In the genomic region with DNA sequence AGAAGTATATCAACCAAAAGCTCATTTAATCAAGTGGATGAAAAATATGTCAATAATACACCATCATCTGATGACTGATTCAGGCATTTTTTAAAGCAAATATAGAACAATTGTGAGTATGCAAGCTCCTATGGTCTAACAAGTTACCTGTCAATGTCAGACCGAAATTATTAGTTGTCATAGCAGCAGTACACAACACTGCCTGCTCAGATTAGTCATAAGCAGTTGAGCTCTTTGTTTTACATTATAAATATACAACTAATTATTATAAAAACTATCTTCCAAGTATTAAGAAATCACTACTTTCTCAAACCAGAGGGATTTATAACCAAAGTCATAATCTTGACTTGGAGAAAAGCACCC, we compare ENCODE assay signal across 10 cellular contexts.
DNase-seq lines count a peak whose midpoint lies in the region; ATAC-seq, FAIRE-seq and TF ChIP-seq lines count a peak whose summit lies in the region.
"Had no signal": no experiment of that assay in that cellular context is flagged by ENCODE, and none has a peak within 500 bp of the region (broad histone marks: within the 10 kb centered on the region; RNA-seq: fewer than 3 reads in every experiment).

No MANE protein-coding gene starts in this region.

- no peaks in the 10 kb centered on the region for H4K20me1 ChIP-seq in keratinocyte (ENCODE audit: control insufficient read depth, extremely low read depth, insufficient read depth, low read length)

- H3K79me2 ChIP-seq in keratinocyte (ENCODE audit: control insufficient read depth, insufficient read depth, low read length): peaks cover 22% of the 10 kb centered on the region

- peak; percentile 46 for ATAC-seq in activated T-helper 17 cell treated with anti-CD3 and anti-CD28 coated beads, Interleukin-2, amount 50 U/mL, for 72 hours (replicated peaks)

- peak overlapping the region; percentile 82 for H3K27ac Mint-ChIP-seq in T-helper 1 cell treated with Interleukin-12 subunit alpha and Interleukin-12 subunit beta and Interleukin-4 antibody, amounts not matched to agents 30 μg/mL and 1 μg/mL, for 36 hours
- peak overlapping the region; percentile 89 for H3K27ac Mint-ChIP-seq in activated T-helper 17 cell treated with anti-CD3 and anti-CD28 coated beads, Interleukin-2, amount 50 U/mL, for 72 hours
- H3K27ac Mint-ChIP-seq in chondrocyte (ENCODE audit: unreplicated experiment): no peak overlapping the region

- H3K4me3 Mint-ChIP-seq in T-helper 1 cell treated with Interleukin-12 subunit alpha and Interleukin-12 subunit beta and Interleukin-4 antibody, amounts not matched to agents 30 μg/mL and 1 μg/mL, for 36 hours: no peak overlapping the region
- peak overlapping the region; percentile 73 for H3K4me3 Mint-ChIP-seq in activated T-helper 17 cell treated with anti-CD3 and anti-CD28 coated beads, Interleukin-2, amount 50 U/mL, for 72 hours
- H3K4me3 Mint-ChIP-seq in chondrocyte (ENCODE audit: unreplicated experiment): no peak overlapping the region

- peaks cover 79% of the 10 kb centered on the region for H3K4me1 Mint-ChIP-seq in T-helper 1 cell treated with Interleukin-12 subunit alpha and Interleukin-12 subunit beta and Interleukin-4 antibody, amounts not matched to agents 30 μg/mL and 1 μg/mL, for 36 hours (ENCODE audit: low read depth)
- H3K4me1 Mint-ChIP-seq in activated T-helper 17 cell treated with anti-CD3 and anti-CD28 coated beads, Interleukin-2, amount 50 U/mL, for 72 hours: peaks cover 70% of the 10 kb centered on the region
- H3K4me1 Mint-ChIP-seq in chondrocyte (ENCODE audit: low read depth): peaks cover 21% of the 10 kb centered on the region

- H3K27ac ChIP-seq in keratinocyte (ENCODE audit: control insufficient read depth, insufficient read depth, low read length) (peak overlapping the region; percentile 83), stomach (peak overlapping the region; percentile 69 to 90 (median 82))

- FAIRE-seq in keratinocyte (lab: Jason Lieb, UNC): no peak

- no peak for TF ChIP-seq POLR2A in stomach (IDR thresholded peaks at IDR 0.05)

- H3K9ac ChIP-seq in keratinocyte (ENCODE audit: control insufficient read depth, extremely low read depth, insufficient read depth, low read length): no peak overlapping the region

- intact Hi-C loops in stomach (cut with DNase I; ENCODE audit: low total_unique reads): no loop called here

- H3K9me3 ChIP-seq in keratinocyte (ENCODE audit: control insufficient read depth, low read depth, low read length): no peaks in the 10 kb centered on the region
- H3K9me3 ChIP-seq in stomach: no peaks in the 10 kb centered on the region
- H3K9me3 ChIP-seq: thyroid gland had no signal

- dilution Hi-C loops in keratinocyte (cut with MboI; ENCODE audit: extremely low pct_ligation_motif_present, low sequenced_read_pairs): no loop called here

- H3K4me3 ChIP-seq in keratinocyte (ENCODE audit: control insufficient read depth in 2 of 3, extremely low read depth in 1 of 3, insufficient read depth in 2 of 3, low read depth in 1 of 3, low read length in 3 of 3) (no peak overlapping the region), stomach (peak overlapping the region in 1 of 4 donors; percentile 6)
- H3K4me3 ChIP-seq: thyroid gland had no signal

- 26 to 39% (median 29%) methylated on average over 1 of the region's 1 CpG for WGBS in stomach, 5 donors

- peaks cover 36% of the 10 kb centered on the region for H3K36me3 Mint-ChIP-seq in T-helper 1 cell treated with Interleukin-12 subunit alpha and Interleukin-12 subunit beta and Interleukin-4 antibody, amounts not matched to agents 30 μg/mL and 1 μg/mL, for 36 hours (ENCODE audit: low read depth)
- H3K36me3 Mint-ChIP-seq in activated T-helper 17 cell treated with anti-CD3 and anti-CD28 coated beads, Interleukin-2, amount 50 U/mL, for 72 hours (ENCODE audit: low read depth): peaks cover 90% of the 10 kb centered on the region
- peaks cover under 1% of the 10 kb centered on the region for H3K36me3 Mint-ChIP-seq in chondrocyte (ENCODE audit: low read depth)

- no peak overlapping the region for H3K4me2 ChIP-seq in keratinocyte (ENCODE audit: control insufficient read depth, extremely low read depth, insufficient read depth, low read depth, low read length)

- H3K9me3 Mint-ChIP-seq in T-helper 1 cell treated with Interleukin-12 subunit alpha and Interleukin-12 subunit beta and Interleukin-4 antibody, amounts not matched to agents 30 μg/mL and 1 μg/mL, for 36 hours: no peaks in the 10 kb centered on the region
- no peaks in the 10 kb centered on the region for H3K9me3 Mint-ChIP-seq in activated T-helper 17 cell treated with anti-CD3 and anti-CD28 coated beads, Interleukin-2, amount 50 U/mL, for 72 hours
- H3K9me3 Mint-ChIP-seq in chondrocyte (ENCODE audit: low read depth): no peaks in the 10 kb centered on the region

- H3K27me3 Mint-ChIP-seq in T-helper 1 cell treated with Interleukin-12 subunit alpha and Interleukin-12 subunit beta and Interleukin-4 antibody, amounts not matched to agents 30 μg/mL and 1 μg/mL, for 36 hours (ENCODE audit: low read depth): no peaks in the 10 kb centered on the region
- no peaks in the 10 kb centered on the region for H3K27me3 Mint-ChIP-seq in activated T-helper 17 cell treated with anti-CD3 and anti-CD28 coated beads, Interleukin-2, amount 50 U/mL, for 72 hours
- H3K27me3 Mint-ChIP-seq in chondrocyte (ENCODE audit: low read depth): no peaks in the 10 kb centered on the region

- H3K27me3 ChIP-seq in keratinocyte (ENCODE audit: control insufficient read depth, extremely low read depth, insufficient read depth, low read length): no peaks in the 10 kb centered on the region
- H3K27me3 ChIP-seq in stomach: no peaks in the 10 kb centered on the region
- H3K27me3 ChIP-seq: thyroid gland had no signal

- peaks cover under 1% of the 10 kb centered on the region for H3K9me1 ChIP-seq in keratinocyte (ENCODE audit: control insufficient read depth, extremely low read depth, insufficient read depth, low read length)

- TF ChIP-seq CTCF in keratinocyte (optimal IDR thresholded peaks at IDR 0.05 in 1 of 3, IDR thresholded peaks at IDR 0.05 in 1 of 3, conservative IDR thresholded peaks at IDR 0.05 in 1 of 3; ENCODE audit: extremely low read depth in 1 of 3, insufficient read depth in 2 of 3, low read length in 3 of 3) (no peak), stomach (IDR thresholded peaks at IDR 0.05) (no peak), chondrocyte (IDR thresholded peaks at IDR 0.05) (no peak)

- H2AFZ ChIP-seq in keratinocyte (ENCODE audit: control insufficient read depth, low read length): no peak overlapping the region

- peaks cover 0 to 3% of the 10 kb centered on the region in 2 experiments for H3K36me3 ChIP-seq in keratinocyte (ENCODE audit: control insufficient read depth in 2 of 2, extremely low read depth in 1 of 2, insufficient read depth in 2 of 2, low read length in 2 of 2)
- H3K36me3 ChIP-seq in stomach: peaks cover 0 to 3% (median 0%) of the 10 kb centered on the region in 4 donors
- H3K36me3 ChIP-seq: thyroid gland had no signal

- no peak for TF ChIP-seq EP300 in stomach (IDR thresholded peaks at IDR 0.05)

- H3K4me1 ChIP-seq in keratinocyte (ENCODE audit: control insufficient read depth, extremely low read depth, insufficient read depth, low read length): peaks cover 14% of the 10 kb centered on the region
- peaks cover 55 to 95% (median 70%) of the 10 kb centered on the region in 4 donors for H3K4me1 ChIP-seq in stomach

- DNase-seq in T-helper 1 cell (no peak), keratinocyte (ENCODE audit: low read depth, low spot score) (no peak), stomach (no peak), chondrocyte (ENCODE audit: low spot score) (no peak), AG20443 (ENCODE audit: low spot score) (no peak)
- DNase-seq in stimulated activated CD4-positive, alpha-beta T cell treated with anti-CD3 and anti-CD28 coated beads, Interleukin-15, amount 100 ng/mL, for 24 hours: no peak
- DNase-seq: NCI-H1436, thyroid gland had no signal
